14 cellular contexts compared by ENCODE assay signal in the genomic region with DNA sequence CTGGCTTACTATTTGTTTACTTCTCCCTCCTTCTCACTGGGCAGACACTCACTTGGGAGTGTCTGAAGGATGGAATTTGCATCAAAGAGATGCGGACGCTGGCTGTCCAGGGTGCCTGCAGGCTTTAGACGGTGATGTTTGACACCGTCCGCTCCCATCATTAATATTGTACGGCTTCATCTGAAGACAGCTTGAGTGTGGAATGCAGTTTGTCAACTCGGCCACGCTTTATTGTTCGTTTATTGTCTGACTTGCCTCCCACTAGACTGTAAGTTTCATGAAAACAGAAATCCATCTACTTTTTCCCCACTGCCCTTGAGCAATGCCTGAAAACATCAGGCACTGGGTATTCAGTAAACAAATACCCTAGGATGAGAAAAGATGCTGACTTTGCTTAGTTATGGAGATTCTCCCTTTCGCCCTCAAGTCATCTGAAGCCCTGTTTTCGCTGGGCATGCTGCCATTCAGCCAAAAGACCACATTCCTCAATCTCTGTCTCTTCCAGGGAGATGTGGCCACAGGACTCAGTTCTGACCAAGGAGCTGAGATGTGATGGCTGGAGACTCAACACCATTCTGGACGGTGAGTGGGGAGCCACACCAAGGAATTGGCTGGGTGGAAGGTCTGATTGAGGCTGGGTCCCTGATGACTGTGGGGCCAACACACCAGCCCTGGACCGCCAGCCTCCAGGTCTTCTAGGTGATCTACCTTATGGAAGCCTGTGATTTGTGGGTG.
DNase-seq lines count a peak whose midpoint lies in the region; ATAC-seq, FAIRE-seq and TF ChIP-seq lines count a peak whose summit lies in the region.
"Had no signal": no experiment of that assay in that cellular context is flagged by ENCODE, and none has a peak within 500 bp of the region (broad histone marks: within the 10 kb centered on the region; RNA-seq: fewer than 3 reads in every experiment).

No MANE protein-coding gene starts in this region.

- in situ Hi-C loops in K562 (cut with MboI): no loop called here

- H3K4me1 ChIP-seq in K562 (replicated peaks in 1 of 2; ENCODE audit: control insufficient read depth in 2 of 2, insufficient read depth in 2 of 2, low read length in 2 of 2) (peaks cover 0 to 6% of the 10 kb centered on the region in 2 experiments), keratinocyte (ENCODE audit: control insufficient read depth, extremely low read depth, insufficient read depth, low read length) (peaks cover 65% of the 10 kb centered on the region), smooth muscle cell (ENCODE audit: low read depth) (peaks cover 9% of the 10 kb centered on the region)

- peaks cover 29% of the 10 kb centered on the region for H3K36me3 Mint-ChIP-seq in HFFc6 (ENCODE audit: low read depth)

- H3K9me1 ChIP-seq in K562 (ENCODE audit: control insufficient read depth, insufficient read depth, low read length) (no peaks in the 10 kb centered on the region), keratinocyte (ENCODE audit: control insufficient read depth, extremely low read depth, insufficient read depth, low read length) (peaks cover 33% of the 10 kb centered on the region)

- no TSS peak for BruUV-seq in K562 (replicated peaks; lab: Mats Ljungman, UMichigan)

- intact Hi-C loops in K562 (cut with micrococcal nuclease): no loop called here

- no peaks in the 10 kb centered on the region for H3K9me3 ChIP-seq in K562 (replicated peaks; ENCODE audit: control insufficient read depth, insufficient read depth, low read depth, low read length)
- no peaks in the 10 kb centered on the region for H3K9me3 ChIP-seq in keratinocyte (ENCODE audit: control insufficient read depth, low read depth, low read length)
- no peaks in the 10 kb centered on the region for H3K9me3 ChIP-seq in smooth muscle cell (replicated peaks; ENCODE audit: low read depth)
- H3K9me3 ChIP-seq: SJCRH30 had no signal

- H3K27ac ChIP-seq in K562 (ENCODE audit: extremely low read depth, low read depth, low read length) (no peak overlapping the region), keratinocyte (ENCODE audit: control insufficient read depth, insufficient read depth, low read length) (peak overlapping the region; percentile 39), smooth muscle cell (ENCODE audit: low read depth) (peak overlapping the region; percentile 59)
- H3K27ac ChIP-seq: dorsolateral prefrontal cortex, SJCRH30 had no signal

- no peak for TF ChIP-seq EP300 in K562 (IDR thresholded peaks at IDR 0.05; ENCODE audit: low read length)

- CTCF ChIA-PET in K562 (lab: Yijun Ruan, JAX; ENCODE audit: low intra/inter-chr PET ratio): no interaction called here

- POLR2A ChIA-PET in K562 (lab: Yijun Ruan, JAX): interaction anchor here (0.7 to 1.1 kb wide), 2 partner anchors 24 to 236 kb away, joined by 3 to 4 read pairs; no protein-coding TSS in a partner anchor

- no peak for TF ChIP-seq RAD21 in K562 (CRISPR knock-in tag; conservative IDR thresholded peaks at IDR 0.05 in 1 of 2, IDR thresholded peaks at IDR 0.05 in 1 of 2)

- H3K4me1 Mint-ChIP-seq in HFFc6 (ENCODE audit: low read depth): peaks cover 87% of the 10 kb centered on the region

- H3K79me2 ChIP-seq in K562 (ENCODE audit: control insufficient read depth, insufficient read depth, low read length): no peaks in the 10 kb centered on the region
- peaks cover 96% of the 10 kb centered on the region for H3K79me2 ChIP-seq in keratinocyte (ENCODE audit: control insufficient read depth, insufficient read depth, low read length)
- H3K79me2 ChIP-seq in smooth muscle cell (ENCODE audit: low read depth): peaks cover 71% of the 10 kb centered on the region

- TF ChIP-seq CTCF in HFFc6 (IDR thresholded peaks at IDR 0.05) (no peak), K562 (IDR thresholded peaks at IDR 0.05 in 2 of 3, conservative IDR thresholded peaks at IDR 0.05 in 1 of 3; ENCODE audit: insufficient read depth in 2 of 3, low read depth in 1 of 3, low read length in 3 of 3) (no peak), keratinocyte (optimal IDR thresholded peaks at IDR 0.05 in 1 of 3, IDR thresholded peaks at IDR 0.05 in 1 of 3, conservative IDR thresholded peaks at IDR 0.05 in 1 of 3; ENCODE audit: extremely low read depth in 1 of 3, insufficient read depth in 2 of 3, low read length in 3 of 3) (no peak), smooth muscle cell (IDR thresholded peaks at IDR 0.05; ENCODE audit: borderline replicate concordance, insufficient read depth, poor library complexity, severe bottlenecking) (no peak)

- ATAC-seq in K562 (no peak), HG02840 (IDR thresholded peaks at IDR 0.05; ENCODE audit: low FRiP score, unreplicated experiment) (no peak), GM19023 (IDR thresholded peaks at IDR 0.05; ENCODE audit: unreplicated experiment) (no peak), HG02981 (IDR thresholded peaks at IDR 0.05; ENCODE audit: unreplicated experiment) (no peak)

- no peak for DNase-seq in HFFc6
- no peak for DNase-seq in K562 (ENCODE audit: extremely low read depth in 1 of 4, low spot score in 3 of 4)
- no peak for DNase-seq in keratinocyte (ENCODE audit: low read depth, low spot score)
- no peak for DNase-seq in smooth muscle cell (lab: John Stamatoyannopoulos, UW; ENCODE audit: unreplicated experiment)
- no peak for DNase-seq in GM19240 (ENCODE audit: insufficient read length, low spot score)
- DNase-seq: anterior cingulate cortex, dorsolateral prefrontal cortex, foreskin melanocyte, NCI-H2029 treated with DMSO at 0.1 percent for 48 hours, occipital lobe, SJCRH30 had no signal

- no peak overlapping the region for H3K4me3 ChIP-seq in K562
- H3K4me3 ChIP-seq in keratinocyte (ENCODE audit: control insufficient read depth in 2 of 3, extremely low read depth in 1 of 3, insufficient read depth in 2 of 3, low read depth in 1 of 3, low read length in 3 of 3): no peak overlapping the region
- no peak overlapping the region for H3K4me3 ChIP-seq in smooth muscle cell
- H3K4me3 ChIP-seq: dorsolateral prefrontal cortex, SJCRH30 had no signal

- H3K27me3 ChIP-seq in K562 (ENCODE audit: control insufficient read depth in 2 of 2, insufficient read depth in 2 of 2, low read length in 2 of 2) (peaks cover 18 to 28% of the 10 kb centered on the region in 2 experiments; a peak in 4 of 5 replicates), keratinocyte (ENCODE audit: control insufficient read depth, extremely low read depth, insufficient read depth, low read length) (no peaks in the 10 kb centered on the region), smooth muscle cell (ENCODE audit: low read depth) (no peaks in the 10 kb centered on the region)
- H3K27me3 ChIP-seq: SJCRH30 had no signal

- H3K36me3 ChIP-seq in K562 (ENCODE audit: control insufficient read depth, insufficient read depth, low read length) (no peaks in the 10 kb centered on the region), keratinocyte (ENCODE audit: control insufficient read depth in 2 of 2, extremely low read depth in 1 of 2, insufficient read depth in 2 of 2, low read length in 2 of 2) (peaks cover 25 to 53% of the 10 kb centered on the region in 2 experiments), smooth muscle cell (ENCODE audit: low read depth) (peaks cover 6% of the 10 kb centered on the region)

- dilution Hi-C loops in keratinocyte (cut with MboI; ENCODE audit: extremely low pct_ligation_motif_present, low sequenced_read_pairs): no loop called here

- no peak overlapping the region for H3K4me3 Mint-ChIP-seq in HFFc6

- peak overlapping the region; percentile 94 for H3K27ac Mint-ChIP-seq in HFFc6

- FAIRE-seq in K562 (lab: Jason Lieb, UNC): no peak
- FAIRE-seq in keratinocyte (lab: Jason Lieb, UNC): no peak

- H3F3A ChIP-seq in smooth muscle cell (ENCODE audit: low read depth): peaks cover 12% of the 10 kb centered on the region

- H4K20me1 ChIP-seq in K562 (replicated peaks; ENCODE audit: control insufficient read depth, insufficient read depth, low read length) (no peaks in the 10 kb centered on the region), keratinocyte (ENCODE audit: control insufficient read depth, extremely low read depth, insufficient read depth, low read length) (peaks cover 84% of the 10 kb centered on the region), smooth muscle cell (ENCODE audit: low read depth) (peaks cover 98% of the 10 kb centered on the region)

- TF ChIP-seq POLR2A in K562 (conservative IDR thresholded peaks at IDR 0.05): no peak

- H2AFZ ChIP-seq in K562 (ENCODE audit: low read depth, low read length): no peak overlapping the region
- H2AFZ ChIP-seq in keratinocyte (ENCODE audit: control insufficient read depth, low read length): no peak overlapping the region
- H2AFZ ChIP-seq in smooth muscle cell (ENCODE audit: low read depth): no peak overlapping the region

- H3K4me2 ChIP-seq in K562 (ENCODE audit: insufficient read depth, low read length) (no peak overlapping the region), keratinocyte (ENCODE audit: control insufficient read depth, extremely low read depth, insufficient read depth, low read depth, low read length) (no peak overlapping the region), smooth muscle cell (peak overlapping the region; percentile 7)

- H3K9ac ChIP-seq in K562 (ENCODE audit: insufficient read depth in 1 of 2, low read depth in 2 of 2, low read length in 2 of 2) (no peak overlapping the region), keratinocyte (ENCODE audit: control insufficient read depth, extremely low read depth, insufficient read depth, low read length) (no peak overlapping the region), smooth muscle cell (ENCODE audit: low read depth) (no peak overlapping the region)

- 33% methylated on average over 13 of the region's 13 CpGs for WGBS in K562 (ENCODE audit: insufficient coverage, low coverage, missing lambda C conversion rate)
- 60% methylated on average over 13 of the region's 13 CpGs for WGBS in smooth muscle cell (ENCODE audit: low lambda C conversion rate)

- peaks cover 4% of the 10 kb centered on the region; the same call in 1 of the 2 replicates for H3K27me3 Mint-ChIP-seq in HFFc6 (ENCODE audit: insufficient read depth)

- H3K9me3 Mint-ChIP-seq in HFFc6: no peaks in the 10 kb centered on the region

TF ChIP-seq in K562, 482 proteins besides CTCF, POLR2A, EP300 and RAD21:
- TF ChIP-seq ZNF224 (CRISPR knock-in tag; IDR thresholded peaks at IDR 0.05) (no peak), ZNF316 (IDR thresholded peaks at IDR 0.05) (peak; percentile 62), ZC3H4 (CRISPR knock-in tag; IDR thresholded peaks at IDR 0.05; ENCODE audit: borderline replicate concordance) (no peak), ZNF830 (CRISPR knock-in tag; IDR thresholded peaks at IDR 0.05) (no peak), C11orf30 (IDR thresholded peaks at IDR 0.05; ENCODE audit: low read depth) (peak; percentile 26; the same call in 1 of the 2 replicates)
